ENCODE assay signal across 18 cellular contexts in genomic region chr21:15408089-15408488, GRCh38.
A peak's percentile ranks its signal among the peaks of the same experiment; 100 is the strongest.
DNase-seq lines count a peak whose midpoint lies in the region; ATAC-seq, FAIRE-seq and TF ChIP-seq lines count a peak whose summit lies in the region.
"Had no signal": no experiment of that assay in that cellular context is flagged by ENCODE, and none has a peak within 500 bp of the region (broad histone marks: within the 10 kb centered on the region; RNA-seq: fewer than 3 reads in every experiment).

No MANE protein-coding gene starts in this region.

- H3K27me3 ChIP-seq in HepG2 (ENCODE audit: control insufficient read depth in 1 of 2, insufficient read depth in 2 of 2, low read length in 2 of 2), result no peaks in the 10 kb centered on the region
- H3K27me3 ChIP-seq in right lobe of liver, result no peaks in the 10 kb centered on the region
- H3K27me3 ChIP-seq: transverse colon had no signal

- no peak for TF ChIP-seq EP300 in HepG2 (IDR thresholded peaks at IDR 0.05; ENCODE audit: low read depth in 2 of 2, low read length in 2 of 2)
- TF ChIP-seq EP300 in HepG2 (CRISPR knock-in tag; IDR thresholded peaks at IDR 0.05; ENCODE audit: borderline replicate concordance), result no peak

- H2AFZ ChIP-seq in HepG2 (ENCODE audit: low read length), result no peak overlapping the region

- CTCF ChIA-PET in HepG2 (lab: Yijun Ruan, JAX; ENCODE audit: low intra/inter-chr PET ratio, low total read pairs), result no interaction called here

- H3K79me2 ChIP-seq in HepG2 (ENCODE audit: insufficient read depth, low read length), result no peaks in the 10 kb centered on the region

- TF ChIP-seq CTCF in HepG2 (CRISPR knock-in tag; IDR thresholded peaks at IDR 0.05) (no peak), right lobe of liver (IDR thresholded peaks at IDR 0.05) (no peak)

- ATAC-seq in HepG2 (no peak), right lobe of liver (no peak), GM21786 (IDR thresholded peaks at IDR 0.05; ENCODE audit: unreplicated experiment) (peak; percentile 83), HG03342 (IDR thresholded peaks at IDR 0.05; ENCODE audit: unreplicated experiment) (peak; percentile 87)
- ATAC-seq: activated CD4-positive, alpha-beta T cell treated with anti-CD3 and anti-CD28 coated beads for 36 hours; GM23338 had no signal

- peaks cover 7% of the 10 kb centered on the region; the same call in 1 of the 2 replicates for H3K9me3 ChIP-seq in HepG2 (ENCODE audit: low read length)
- no peaks in the 10 kb centered on the region for H3K9me3 ChIP-seq in right lobe of liver

- no peak overlapping the region for H3K4me2 ChIP-seq in HepG2 (ENCODE audit: low read depth, low read length)
- H3K4me2 ChIP-seq: GM23338 had no signal

- no peak for FAIRE-seq in HepG2 (lab: Jason Lieb, UNC)
- FAIRE-seq: A204.1 had no signal

- intact Hi-C loops in HepG2 (cut with micrococcal nuclease; ENCODE audit: unreplicated experiment) (no loop called here), right lobe of liver (cut with DNase I) (no loop called here)

- H3K27ac ChIP-seq in HepG2 (ENCODE audit: extremely low read length, insufficient read depth, low read length), result no peak overlapping the region
- H3K27ac ChIP-seq in right lobe of liver, result no peak overlapping the region
- H3K27ac ChIP-seq: transverse colon had no signal

- H3K36me3 ChIP-seq in HepG2 (replicated peaks in 1 of 2; ENCODE audit: control insufficient read depth in 1 of 2, insufficient read depth in 2 of 2, low read length in 2 of 2), result no peaks in the 10 kb centered on the region; a peak in 1 of 5 replicates
- H3K36me3 ChIP-seq in right lobe of liver, result peaks cover 0 to 6% (median 0%) of the 10 kb centered on the region in 4 donors
- H3K36me3 ChIP-seq: transverse colon had no signal

- H4K20me1 ChIP-seq in HepG2 (ENCODE audit: insufficient read depth, low read length), result no peaks in the 10 kb centered on the region

- H3K9ac ChIP-seq in HepG2 (ENCODE audit: insufficient read depth, low read depth, low read length), result no peak overlapping the region

- H3K4me1 ChIP-seq in HepG2 (ENCODE audit: insufficient read depth, low read length), result no peaks in the 10 kb centered on the region
- peaks cover 0 to 15% (median 0%) of the 10 kb centered on the region in 4 donors for H3K4me1 ChIP-seq in right lobe of liver
- H3K4me1 ChIP-seq: transverse colon had no signal

- no peak for TF ChIP-seq RAD21 in HepG2 (CRISPR knock-in tag; IDR thresholded peaks at IDR 0.05)

- DNase-seq in HepG2 (ENCODE audit: low spot score) (no peak), right lobe of liver (no peak), mesenteric fat pad (ENCODE audit: low spot score) (no peak), ACHN (no peak)
- no peak for DNase-seq in activated CD4-positive, alpha-beta T cell treated with anti-CD3 and anti-CD28 coated beads for 48 hours
- no peak for DNase-seq in activated effector memory CD4-positive, alpha-beta T cell treated with Interleukin-2 at 50 U/mL for 16 hours
- DNase-seq: activated CD4-positive, alpha-beta T cell treated with anti-CD3 and anti-CD28 coated beads for 36 hours; CD8-positive, alpha-beta memory T cell; dermis blood vessel endothelial cell; NCI-H226; OCI-M1; stimulated activated CD4-positive, alpha-beta T cell treated with anti-CD3 and anti-CD28 coated beads, Interleukin-12 subunit alpha, Interleukin-12 subunit beta, amount 100 ng/mL, for 4 hours; T-helper 1 cell; transverse colon had no signal

- no peak for TF ChIP-seq POLR2A in HepG2 (IDR thresholded peaks at IDR 0.05; ENCODE audit: insufficient read depth in 1 of 2, low read depth in 2 of 2, low read length in 2 of 2)
- no peak for TF ChIP-seq POLR2A in right lobe of liver (IDR thresholded peaks at IDR 0.05)

- in situ Hi-C loops in HepG2 (cut with HindIII; ENCODE audit: extremely low pct_ligation_motif_present, low pct_unique_long_range_greater_than_20kb) (no loop called here), ACHN (cut with HindIII; ENCODE audit: low pct_ligation_motif_present, low pct_unique_long_range_greater_than_20kb, low sequenced_read_pairs) (no loop called here)

- no TSS peak for BruUV-seq in HepG2 (replicated peaks; lab: Mats Ljungman, UMichigan)

- POLR2A ChIA-PET in HepG2 (lab: Yijun Ruan, JAX), result no interaction called here

- H3K4me3 ChIP-seq in HepG2 (replicated peaks in 1 of 3; ENCODE audit: insufficient read depth in 1 of 3, low read depth in 2 of 3, low read length in 3 of 3), result no peak overlapping the region
- no peak overlapping the region for H3K4me3 ChIP-seq in right lobe of liver
- H3K4me3 ChIP-seq: GM23338, transverse colon had no signal

- WGBS in HepG2 (ENCODE audit: low lambda C conversion rate), result 89% methylated on average over 2 of the region's 2 CpGs
- WGBS in right lobe of liver (ENCODE audit: insufficient coverage, low coverage, low lambda C conversion rate, missing lambda C conversion rate), result 95% methylated on average over 2 of the region's 2 CpGs

TF ChIP-seq in HepG2, 621 proteins besides CTCF, POLR2A, EP300 and RAD21:
- TF ChIP-seq ATF7 (IDR thresholded peaks at IDR 0.05) (0 out of 2 replicates have a peak, but pooled peaks have one; percentile 18), ATF7 (CRISPR knock-in tag; IDR thresholded peaks at IDR 0.05) (no peak), NFKBIZ (CRISPR knock-in tag; IDR thresholded peaks at IDR 0.05) (no peak)

Comparison
In these comparisons a context has a peak if more than half of its experiments do, and no peak if none do; other contexts are left out.
1. ATAC-seq: peak in GM21786 (single experiment) and HG03342 (single experiment); none in HepG2 (single experiment) and right lobe of liver (0 of 4).